Comparison of ENCODE assay signal across 37 cellular contexts in genomic region chr5:157068785-157069184, GRCh38. TPM values are rescaled to one million over a fixed set of nuclear protein-coding genes. Genes with fewer than 3 reads are reported as not detected.
"Had no signal": no experiment of that assay in that cellular context is flagged by ENCODE, and none has a peak within 500 bp of the region (broad histone marks: within the 10 kb centered on the region; RNA-seq: fewer than 3 reads in every experiment).

No MANE protein-coding gene starts in this region.

- H3K9me3 Mint-ChIP-seq: activated CD4-positive, alpha-beta memory T cell treated with anti-CD3 and anti-CD28 coated beads for 36 hours; activated CD4-positive, alpha-beta T cell treated with anti-CD3 and anti-CD28 coated beads, Interleukin-2, amount 10 ng/mL, durations not matched to agents 24 days and 14 days; activated naive CD4-positive, alpha-beta T cell treated with anti-CD3 and anti-CD28 coated beads for 36 hours; activated naive CD4-positive, alpha-beta T cell treated with anti-CD3 and anti-CD28 coated beads, Interleukin-2, amount 50 U/mL, for 24 hours; activated naive CD8-positive, alpha-beta T cell treated with anti-CD3 and anti-CD28 coated beads, Interleukin-2, amount 50 U/mL, for 24 hours; activated T-helper 1 cell treated with anti-CD3 and anti-CD28 coated beads, Interleukin-12 subunit alpha, Interleukin-12 subunit beta, Interleukin-2, Interleukin-4 antibody, amounts not matched to agents 30 ng/mL and 10 ng/mL and 1 ng/mL, durations not matched to agents 14 hours and 24 hours and 36 hours; activated T-helper 2 cell treated with anti-CD3 and anti-CD28 coated beads, Interferon-gamma antibody, Interleukin-2, Interleukin-4, amounts not matched to agents 10 μg/mL and 5 μg/mL and 100 μg/mL, durations not matched to agents 14 hours and 24 hours and 36 hours; T-helper 1 cell treated with Interleukin-12 subunit alpha and Interleukin-12 subunit beta and Interleukin-4 antibody, amounts not matched to agents 30 μg/mL and 1 μg/mL, for 36 hours had no signal

- H3K27ac Mint-ChIP-seq: activated CD4-positive, alpha-beta memory T cell treated with anti-CD3 and anti-CD28 coated beads for 36 hours; activated CD4-positive, alpha-beta T cell treated with anti-CD3 and anti-CD28 coated beads for 36 hours; activated CD4-positive, alpha-beta T cell treated with anti-CD3 and anti-CD28 coated beads, Interleukin-2, amount 10 ng/mL, durations not matched to agents 24 days and 14 days; activated CD8-positive, alpha-beta memory T cell treated with anti-CD3 and anti-CD28 coated beads, Interleukin-2, amount 10 ng/mL, durations not matched to agents 7 days and 5 days; activated CD8-positive, alpha-beta T cell treated with anti-CD3 and anti-CD28 coated beads, Interleukin-2, amount 10 ng/mL, durations not matched to agents 7 days and 5 days; activated naive CD4-positive, alpha-beta T cell treated with anti-CD3 and anti-CD28 coated beads for 36 hours; activated naive CD4-positive, alpha-beta T cell treated with anti-CD3 and anti-CD28 coated beads, Interleukin-2, amount 50 U/mL, for 24 hours; activated naive CD8-positive, alpha-beta T cell treated with anti-CD3 and anti-CD28 coated beads, Interleukin-2, amount 50 U/mL, for 24 hours; activated T-helper 1 cell treated with anti-CD3 and anti-CD28 coated beads, Interleukin-12 subunit alpha, Interleukin-12 subunit beta, Interleukin-2, Interleukin-4 antibody, amounts not matched to agents 30 ng/mL and 10 ng/mL and 1 ng/mL, durations not matched to agents 14 hours and 24 hours and 36 hours; activated T-helper 2 cell treated with anti-CD3 and anti-CD28 coated beads, Interferon-gamma antibody, Interleukin-2, Interleukin-4, amounts not matched to agents 10 μg/mL and 5 μg/mL and 100 μg/mL, durations not matched to agents 14 hours and 24 hours and 36 hours had no signal

- H3K36me3 Mint-ChIP-seq: activated CD4-positive, alpha-beta memory T cell treated with anti-CD3 and anti-CD28 coated beads for 36 hours; activated naive CD4-positive, alpha-beta T cell treated with anti-CD3 and anti-CD28 coated beads, Interleukin-2, amount 50 U/mL, for 24 hours; activated naive CD8-positive, alpha-beta T cell treated with anti-CD3 and anti-CD28 coated beads for 36 hours had no signal

- H3K36me3 ChIP-seq: adrenal gland, esophagus squamous epithelium, gastroesophageal sphincter, heart right ventricle had no signal

- H3K4me3 Mint-ChIP-seq: activated CD4-positive, alpha-beta memory T cell treated with anti-CD3 and anti-CD28 coated beads for 36 hours; activated CD4-positive, alpha-beta T cell treated with anti-CD3 and anti-CD28 coated beads for 36 hours; activated CD4-positive, alpha-beta T cell treated with anti-CD3 and anti-CD28 coated beads, Interleukin-2, amount 10 ng/mL, durations not matched to agents 24 days and 14 days; activated CD8-positive, alpha-beta memory T cell treated with anti-CD3 and anti-CD28 coated beads, Interleukin-2, amount 10 ng/mL, durations not matched to agents 7 days and 5 days; activated CD8-positive, alpha-beta T cell treated with anti-CD3 and anti-CD28 coated beads, Interleukin-2, amount 10 ng/mL, durations not matched to agents 7 days and 5 days; activated naive CD4-positive, alpha-beta T cell treated with anti-CD3 and anti-CD28 coated beads for 36 hours; activated naive CD4-positive, alpha-beta T cell treated with anti-CD3 and anti-CD28 coated beads, Interleukin-2, amount 50 U/mL, for 24 hours; activated naive CD8-positive, alpha-beta T cell treated with anti-CD3 and anti-CD28 coated beads for 36 hours; activated naive CD8-positive, alpha-beta T cell treated with anti-CD3 and anti-CD28 coated beads, Interleukin-2, amount 50 U/mL, for 24 hours; activated T-helper 1 cell treated with anti-CD3 and anti-CD28 coated beads, Interleukin-12 subunit alpha, Interleukin-12 subunit beta, Interleukin-2, Interleukin-4 antibody, amounts not matched to agents 30 ng/mL and 10 ng/mL and 1 ng/mL, durations not matched to agents 14 hours and 24 hours and 36 hours; T-helper 1 cell treated with Interleukin-12 subunit alpha and Interleukin-12 subunit beta and Interleukin-4 antibody, amounts not matched to agents 30 μg/mL and 1 μg/mL, for 36 hours had no signal

- H3K4me1 ChIP-seq: adrenal gland, body of pancreas, esophagus squamous epithelium, gastroesophageal sphincter, heart right ventricle had no signal

- H3K9me3 ChIP-seq: adrenal gland, body of pancreas, esophagus squamous epithelium, gastroesophageal sphincter, heart right ventricle had no signal

- H3K27ac ChIP-seq: adrenal gland, body of pancreas, epithelial cell of prostate, esophagus squamous epithelium, gastroesophageal sphincter, heart right ventricle had no signal

- H3K27me3 Mint-ChIP-seq: activated CD4-positive, alpha-beta memory T cell treated with anti-CD3 and anti-CD28 coated beads for 36 hours; activated CD4-positive, alpha-beta T cell treated with anti-CD3 and anti-CD28 coated beads for 36 hours; activated CD4-positive, alpha-beta T cell treated with anti-CD3 and anti-CD28 coated beads, Interleukin-2, amount 10 ng/mL, durations not matched to agents 24 days and 14 days; activated CD8-positive, alpha-beta memory T cell treated with anti-CD3 and anti-CD28 coated beads, Interleukin-2, amount 10 ng/mL, durations not matched to agents 7 days and 5 days; activated naive CD4-positive, alpha-beta T cell treated with anti-CD3 and anti-CD28 coated beads, Interleukin-2, amount 50 U/mL, for 24 hours; activated naive CD8-positive, alpha-beta T cell treated with anti-CD3 and anti-CD28 coated beads for 36 hours; activated naive CD8-positive, alpha-beta T cell treated with anti-CD3 and anti-CD28 coated beads, Interleukin-2, amount 50 U/mL, for 24 hours had no signal

- H3K4me3 ChIP-seq: adrenal gland, body of pancreas, esophagus squamous epithelium, gastroesophageal sphincter, heart right ventricle had no signal

- H3K27me3 ChIP-seq: adrenal gland, body of pancreas, esophagus squamous epithelium, gastroesophageal sphincter, heart right ventricle had no signal

- DNase-seq: activated CD4-positive, alpha-beta memory T cell treated with anti-CD3 and anti-CD28 coated beads for 36 hours; activated CD4-positive, alpha-beta T cell treated with anti-CD3 and anti-CD28 coated beads for 36 hours; activated CD4-positive, alpha-beta T cell treated with anti-CD3 and anti-CD28 coated beads, Interleukin-2, amount 10 ng/mL, durations not matched to agents 24 days and 14 days; activated CD4-positive, CD25-positive, alpha-beta regulatory T cell; activated CD4-positive, CD25-positive, alpha-beta regulatory T cell treated with anti-CD3 and anti-CD28 coated beads, Interleukin-2, amount 50 U/mL, for 72 hours; activated CD8-positive, alpha-beta memory T cell treated with anti-CD3 and anti-CD28 coated beads, Interleukin-2, amount 10 ng/mL, durations not matched to agents 7 days and 5 days; activated CD8-positive, alpha-beta memory T cell treated with anti-CD3 and anti-CD28 coated beads, Interleukin-2, amount 50 U/mL, for 4 hours; activated CD8-positive, alpha-beta T cell treated with anti-CD3 and anti-CD28 coated beads, Interleukin-2, amount 10 ng/mL, durations not matched to agents 7 days and 5 days; activated effector memory CD4-positive, alpha-beta T cell treated with anti-CD3 and anti-CD28 coated beads, Interleukin-2, amount 50 U/mL, for 16 hours; activated naive CD4-positive, alpha-beta T cell treated with anti-CD3 and anti-CD28 coated beads for 36 hours; activated naive CD8-positive, alpha-beta T cell treated with anti-CD3 and anti-CD28 coated beads for 36 hours; activated naive CD8-positive, alpha-beta T cell treated with anti-CD3 and anti-CD28 coated beads, Interleukin-2, amount 50 U/mL, for 24 hours; activated T-cell treated with anti-CD3 and anti-CD28 coated beads, Interleukin-2, amount 50 U/mL, for 1 hour; activated T-cell treated with anti-CD3 and anti-CD28 coated beads, Interleukin-2, amount 50 U/mL, for 48 hours; adrenal gland; amygdala; aorta; body of pancreas; caudate nucleus; cortex of kidney; dermis blood vessel endothelial cell; effector CD4-positive, alpha-beta T cell; esophagus squamous epithelium; foreskin melanocyte; heart right ventricle; T1000 had no signal

RNA-seq across cellular contexts. Expression of gene HAVCR1, which starts 9.9 kb away (rescaled TPM):
- total RNA-seq: activated CD8-positive, alpha-beta memory T cell treated with anti-CD3 and anti-CD28 coated beads for 36 hours; adrenal gland; body of pancreas; endothelial cell of umbilical vein; fibroblast of lung; fibroblast of villous mesenchyme; glomerular endothelial cell had no signal

RNA-seq across cellular contexts. Expression of gene HAVCR2, which starts 40.1 kb away (rescaled TPM):
- total RNA-seq: endothelial cell of umbilical vein, fibroblast of villous mesenchyme, glomerular endothelial cell had no signal
